Comparison of ENCODE assay signal across 5 cellular contexts in the genomic region with DNA sequence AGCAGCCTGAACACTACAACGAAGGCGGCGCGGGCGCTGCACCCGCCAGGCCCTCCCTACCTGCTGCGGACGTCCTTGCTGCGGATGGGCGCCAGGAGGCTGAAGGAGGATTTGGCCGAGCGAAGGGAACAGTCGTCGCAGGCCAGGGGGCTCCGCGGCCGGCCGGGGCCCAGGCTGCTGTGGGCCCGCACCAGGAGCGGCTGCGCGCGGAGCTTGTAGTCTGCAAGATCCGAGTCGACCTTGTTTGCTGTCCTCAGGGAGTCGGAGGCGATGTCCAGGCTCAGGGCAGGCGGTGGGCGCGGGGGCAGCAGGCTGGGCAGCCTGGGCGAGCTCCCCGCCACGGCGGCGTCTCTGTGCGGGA.
A peak's percentile ranks its signal among the peaks of the same experiment; 100 is the strongest.
DNase-seq lines count a peak whose midpoint lies in the region; ATAC-seq and TF ChIP-seq lines count a peak whose summit lies in the region.

No MANE protein-coding gene starts in this region.

- peak; percentile 18 for ATAC-seq in GM21717 (IDR thresholded peaks at IDR 0.05; ENCODE audit: unreplicated experiment)
- ATAC-seq in SK-N-SH treated with all-trans-retinoic acid at 6 μM for 48 hours: peak; percentile 45
- ATAC-seq in HG03175 (IDR thresholded peaks at IDR 0.05; ENCODE audit: unreplicated experiment): no peak

- DNase-seq in iris pigment epithelial cell (ENCODE audit: low read depth) (peak; percentile 36), NCI-H128 (lab: John Stamatoyannopoulos, UW; ENCODE audit: unreplicated experiment) (no peak)

TF ChIP-seq in SK-N-SH treated with all-trans-retinoic acid at 6 μM for 48 hours, 23 proteins besides CTCF, POLR2A, EP300 and RAD21:
- TF ChIP-seq SNAI2 (CRISPR knock-in tag; IDR thresholded peaks at IDR 0.05) (no peak), CSDC2 (CRISPR knock-in tag; IDR thresholded peaks at IDR 0.05) (no peak)
